Comparison of ENCODE assay signal across 8 cellular contexts in genomic region chr5:72234265-72234700, GRCh38.
A peak's percentile ranks its signal among the peaks of the same experiment; 100 is the strongest.
DNase-seq lines count a peak whose midpoint lies in the region; ATAC-seq and TF ChIP-seq lines count a peak whose summit lies in the region.

No MANE protein-coding gene starts in this region.

- no peak for DNase-seq in OCI-LY7 (ENCODE audit: low spot score)
- no peak for DNase-seq in ovary
- DNase-seq in ureter (ENCODE audit: low spot score), result no peak
- no peak for DNase-seq in iPS-NIHi11 (ENCODE audit: low spot score)

- no peak for TF ChIP-seq CTCF in OCI-LY7 (conservative IDR thresholded peaks at IDR 0.05; ENCODE audit: low read length)
- TF ChIP-seq CTCF in ovary (IDR thresholded peaks at IDR 0.05), result no peak

- H3K9me2 ChIP-seq in OCI-LY7 (ENCODE audit: insufficient read depth, low read length), result no peaks in the 10 kb centered on the region

- POLR2A ChIA-PET in OCI-LY7 (lab: Charles Lee), result interaction anchor here (0.6 to 1.5 kb wide), 2 partner anchors 14 to 424 kb away, joined by 4 to 5 read pairs; no protein-coding TSS in a partner anchor

- TF ChIP-seq POLR2A in ovary (IDR thresholded peaks at IDR 0.05), result no peak

- H2AFZ ChIP-seq in ACC112 (ENCODE audit: low read length, unreplicated experiment) (no peak overlapping the region), OCI-LY7 (ENCODE audit: low read length) (no peak overlapping the region)

- peaks cover 3% of the 10 kb centered on the region for H3K79me2 ChIP-seq in ACC112 (ENCODE audit: control insufficient read depth, insufficient read depth, low read length, unreplicated experiment)
- no peaks in the 10 kb centered on the region for H3K79me2 ChIP-seq in OCI-LY7 (ENCODE audit: insufficient read depth, low read depth, low read length)

- intact Hi-C loops in OCI-LY7 (cut with micrococcal nuclease; ENCODE audit: unreplicated experiment) (loop anchor here (5.0 kb wide), 1 partner anchor 73 kb away; no protein-coding TSS in a partner anchor), ovary (cut with DNase I) (no loop called here)

- H3K27me3 ChIP-seq in ACC112 (ENCODE audit: insufficient read depth, low read length) (no peaks in the 10 kb centered on the region), ovary (no peaks in the 10 kb centered on the region)

- H3K9me3 ChIP-seq in OCI-LY7 (ENCODE audit: low read length), result no peaks in the 10 kb centered on the region
- no peaks in the 10 kb centered on the region for H3K9me3 ChIP-seq in ovary

- H3K27ac ChIP-seq in ACC112 (ENCODE audit: low read depth, low read length) (peak overlapping the region; percentile 77), OCI-LY7 (ENCODE audit: low read depth, low read length, poor library complexity, severe bottlenecking) (no peak overlapping the region), ovary (no peak overlapping the region)

- TF ChIP-seq EP300 in ovary (IDR thresholded peaks at IDR 0.05), result no peak

- H4K20me1 ChIP-seq in OCI-LY7 (ENCODE audit: insufficient read depth, low read length), result no peaks in the 10 kb centered on the region

- ATAC-seq in GM18508 (IDR thresholded peaks at IDR 0.05; ENCODE audit: insufficient read depth, unreplicated experiment), result peak; percentile 89
- peak; percentile 89 for ATAC-seq in HG02885 (IDR thresholded peaks at IDR 0.05; ENCODE audit: poor library complexity, unreplicated experiment)
- peak; percentile 67 for ATAC-seq in esophagus mucosa

- CTCF ChIA-PET in OCI-LY7 (lab: Charles Lee; ENCODE audit: unreplicated experiment), result no interaction called here

- H3K36me3 ChIP-seq in ACC112 (ENCODE audit: insufficient read depth, low read length) (peaks cover 18% of the 10 kb centered on the region; the same call in 1 of the 2 replicates), OCI-LY7 (ENCODE audit: insufficient read depth, low read length) (peaks cover 95% of the 10 kb centered on the region), ovary (no peaks in the 10 kb centered on the region)

- H3K4me1 ChIP-seq in ACC112 (ENCODE audit: control insufficient read depth, insufficient read depth, low read length, unreplicated experiment) (peaks cover 28% of the 10 kb centered on the region), OCI-LY7 (ENCODE audit: insufficient read depth, low read length, poor library complexity, severe bottlenecking) (peaks cover 21% of the 10 kb centered on the region), ovary (ENCODE audit: insufficient read depth) (no peaks in the 10 kb centered on the region)

- peak overlapping the region; percentile 12; the same call in 1 of the 2 replicates for H3K4me2 ChIP-seq in OCI-LY7 (ENCODE audit: low read length)

- H3K4me3 ChIP-seq in ACC112 (ENCODE audit: low read depth, low read length) (no peak overlapping the region), OCI-LY7 (ENCODE audit: low read depth, low read length, poor library complexity, severe bottlenecking) (no peak overlapping the region), ovary (no peak overlapping the region)

- BruUV-seq in OCI-LY7 (replicated peaks; lab: Mats Ljungman, UMichigan), result no TSS peak
